Comparison of ENCODE assay signal across 8 cellular contexts in genomic region chr10:75110006-75110632, GRCh38. TPM values are rescaled to one million over a fixed set of nuclear protein-coding genes. Genes with fewer than 3 reads are reported as not detected.
A peak's percentile ranks its signal among the peaks of the same experiment; 100 is the strongest.
DNase-seq lines count a peak whose midpoint lies in the region; ATAC-seq, FAIRE-seq and TF ChIP-seq lines count a peak whose summit lies in the region.

No MANE protein-coding gene starts in this region.

- peak overlapping the region; percentile 87 to 99 (median 91) for H3K4me3 Mint-ChIP-seq in CD4-positive, CD25-positive, alpha-beta regulatory T cell
- H3K4me3 Mint-ChIP-seq in dendritic cell treated with granulocyte-macrophage colony-stimulating factor and Interleukin-4, amounts not matched to agents 40 ng/mL and 50 ng/mL, for 4 days = peak overlapping the region; percentile 97
- peak overlapping the region; percentile 97 for H3K4me3 Mint-ChIP-seq in neural crest cell

- peak overlapping the region; percentile 43 to 97 (median 94) for H3K27ac Mint-ChIP-seq in CD4-positive, CD25-positive, alpha-beta regulatory T cell
- peak overlapping the region; percentile 96 for H3K27ac Mint-ChIP-seq in dendritic cell treated with granulocyte-macrophage colony-stimulating factor and Interleukin-4, amounts not matched to agents 40 ng/mL and 50 ng/mL, for 4 days
- H3K27ac Mint-ChIP-seq in neural crest cell (ENCODE audit: unreplicated experiment) = peak overlapping the region; percentile 64

- peak overlapping the region; percentile 94 for H3K27ac ChIP-seq in CD4-positive, CD25-positive, alpha-beta regulatory T cell (ENCODE audit: insufficient read depth, low read length, poor library complexity, severe bottlenecking)

- no peak for DNase-seq in CD4-positive, CD25-positive, alpha-beta regulatory T cell
- no peak for DNase-seq in NB4 (ENCODE audit: low read depth)
- no peak for DNase-seq in neural crest cell (ENCODE audit: low read depth, low spot score)
- no peak for DNase-seq in D721Med (ENCODE audit: insufficient read length, low spot score)
- DNase-seq in posterior vena cava (ENCODE audit: low spot score) = no peak
- DNase-seq in GDM1 (lab: John Stamatoyannopoulos, UW) = no peak

- no peaks in the 10 kb centered on the region for H3K27me3 ChIP-seq in CD4-positive, CD25-positive, alpha-beta regulatory T cell (ENCODE audit: control insufficient read depth, insufficient read depth, low read length)

- peaks cover 16 to 58% (median 39%) of the 10 kb centered on the region in 4 donors for H3K4me1 Mint-ChIP-seq in CD4-positive, CD25-positive, alpha-beta regulatory T cell
- peaks cover 52% of the 10 kb centered on the region for H3K4me1 Mint-ChIP-seq in dendritic cell treated with granulocyte-macrophage colony-stimulating factor and Interleukin-4, amounts not matched to agents 40 ng/mL and 50 ng/mL, for 4 days (ENCODE audit: low read depth)
- peaks cover 29% of the 10 kb centered on the region for H3K4me1 Mint-ChIP-seq in neural crest cell

- FAIRE-seq in D721Med (lab: Jason Lieb, UNC) = no peak

- no peak for TF ChIP-seq POLR2A in NB4 (IDR thresholded peaks at IDR 0.05; ENCODE audit: extremely low read depth, insufficient read length)

- H3K4me3 ChIP-seq in CD4-positive, CD25-positive, alpha-beta regulatory T cell (ENCODE audit: low read depth, low read length) = peak overlapping the region; percentile 90
- peak overlapping the region; percentile 90 for H3K4me3 ChIP-seq in NB4 (ENCODE audit: low read depth, low read length)

- H3K36me3 Mint-ChIP-seq in CD4-positive, CD25-positive, alpha-beta regulatory T cell = no peaks in the 10 kb centered on the region
- peaks cover 12% of the 10 kb centered on the region for H3K36me3 Mint-ChIP-seq in dendritic cell treated with granulocyte-macrophage colony-stimulating factor and Interleukin-4, amounts not matched to agents 40 ng/mL and 50 ng/mL, for 4 days (ENCODE audit: low read depth)
- H3K36me3 Mint-ChIP-seq in neural crest cell (ENCODE audit: low read depth) = no peaks in the 10 kb centered on the region

- H3K36me3 ChIP-seq in CD4-positive, CD25-positive, alpha-beta regulatory T cell (ENCODE audit: control insufficient read depth, insufficient read depth, low read length) = no peaks in the 10 kb centered on the region

- ATAC-seq in CD4-positive, CD25-positive, alpha-beta regulatory T cell (ENCODE audit: low read depth in 2 of 2) = no peak
- ATAC-seq in HG02763 (IDR thresholded peaks at IDR 0.05; ENCODE audit: unreplicated experiment) = no peak

- H3K27me3 Mint-ChIP-seq in CD4-positive, CD25-positive, alpha-beta regulatory T cell = peaks cover 8% of the 10 kb centered on the region
- H3K27me3 Mint-ChIP-seq in dendritic cell treated with granulocyte-macrophage colony-stimulating factor and Interleukin-4, amounts not matched to agents 40 ng/mL and 50 ng/mL, for 4 days = no peaks in the 10 kb centered on the region
- no peaks in the 10 kb centered on the region for H3K27me3 Mint-ChIP-seq in neural crest cell (ENCODE audit: low read depth)

- intact Hi-C loops in dendritic cell treated with granulocyte-macrophage colony-stimulating factor and Interleukin-4, amounts not matched to agents 40 ng/mL and 50 ng/mL, for 4 days (cut with micrococcal nuclease) = loop anchor here (2.0 kb wide), 1 partner anchor 125 kb away; the partner anchor contains the start of gene COMTD1
- intact Hi-C loops in posterior vena cava (cut with DNase I) = loop anchor here in 1 of 2 donors (5.0 kb wide), 1 partner anchor 122 kb away; no protein-coding TSS in a partner anchor

- TF ChIP-seq CTCF in NB4 (IDR thresholded peaks at IDR 0.05; ENCODE audit: low read depth, low read length) = no peak
- TF ChIP-seq CTCF in neural crest cell (conservative IDR thresholded peaks at IDR 0.05) = no peak
- TF ChIP-seq CTCF in D721Med (IDR thresholded peaks at IDR 0.05; ENCODE audit: insufficient read depth, missing control alignments) = no peak

- H3K4me1 ChIP-seq in CD4-positive, CD25-positive, alpha-beta regulatory T cell (ENCODE audit: control insufficient read depth, insufficient read depth, low read length, poor library complexity, severe bottlenecking) = peaks cover 26% of the 10 kb centered on the region

- H3K9me3 ChIP-seq in CD4-positive, CD25-positive, alpha-beta regulatory T cell (ENCODE audit: control insufficient read depth in 2 of 2, low read length in 2 of 2) = no peaks in the 10 kb centered on the region

- H3K9me3 Mint-ChIP-seq in CD4-positive, CD25-positive, alpha-beta regulatory T cell = no peaks in the 10 kb centered on the region
- H3K9me3 Mint-ChIP-seq in dendritic cell treated with granulocyte-macrophage colony-stimulating factor and Interleukin-4, amounts not matched to agents 40 ng/mL and 50 ng/mL, for 4 days = no peaks in the 10 kb centered on the region
- no peaks in the 10 kb centered on the region for H3K9me3 Mint-ChIP-seq in neural crest cell

RNA-seq across cellular contexts. Expression of gene SAMD8, which starts 1.3 kb away (rescaled TPM):
- total RNA-seq in CD4-positive, CD25-positive, alpha-beta regulatory T cell = 36.9 TPM
- 1 to 10 TPM; 6.5 to 8.0 (median 7.7) TPM for polyA plus RNA-seq in CD4-positive, CD25-positive, alpha-beta regulatory T cell
- 16.9 and 18.7 TPM in 2 replicates for total RNA-seq in neural crest cell
- total RNA-seq in posterior vena cava = 10 to 100 TPM; 26.6 to 29.6 TPM
